ENCODE assay signal across 8 cellular contexts in genomic region chrX:20139966-20140365, GRCh38. TPM values are rescaled to one million over a fixed set of nuclear protein-coding genes. Genes with fewer than 3 reads are reported as not detected.
DNase-seq lines count a peak whose midpoint lies in the region; ATAC-seq and TF ChIP-seq lines count a peak whose summit lies in the region.

No MANE protein-coding gene starts in this region.

- peaks cover 8 to 13% of the 10 kb centered on the region in 2 donors for H3K4me1 ChIP-seq in naive thymus-derived CD4-positive, alpha-beta T cell (ENCODE audit: control insufficient read depth in 2 of 2, insufficient read depth in 2 of 2, low read length in 2 of 2)
- H3K4me1 ChIP-seq in Peyer's patch = peaks cover 0 to 13% (median 1%) of the 10 kb centered on the region in 4 donors

- H3K27me3 ChIP-seq in naive thymus-derived CD4-positive, alpha-beta T cell (ENCODE audit: control insufficient read depth in 2 of 2, insufficient read depth in 2 of 2, low read length in 2 of 2) = no peaks in the 10 kb centered on the region
- no peaks in the 10 kb centered on the region for H3K27me3 ChIP-seq in Peyer's patch

- DNase-seq in AG20443 (ENCODE audit: low spot score) (peak; percentile 20), cardiac fibroblast (ENCODE audit: low read depth in 2 of 2) (peak; percentile 37 to 74), Peyer's patch (no peak), GM10248 (ENCODE audit: extremely low spot score) (no peak)
- DNase-seq in naive thymus-derived CD4-positive, alpha-beta T cell = no peak

- peaks cover 1% of the 10 kb centered on the region for H3K36me3 Mint-ChIP-seq in IgD-negative memory B cell
- peaks cover 0 to 28% (median 9%) of the 10 kb centered on the region in 5 donors for H3K36me3 Mint-ChIP-seq in naive thymus-derived CD4-positive, alpha-beta T cell

- peaks cover 0 to 1% (median 0%) of the 10 kb centered on the region in 3 donors for H3K9me3 Mint-ChIP-seq in IgD-negative memory B cell
- no peaks in the 10 kb centered on the region for H3K9me3 Mint-ChIP-seq in naive thymus-derived CD4-positive, alpha-beta T cell

- peak overlapping the region; percentile 91 to 97 (median 94) for H3K4me3 Mint-ChIP-seq in IgD-negative memory B cell
- peak overlapping the region; percentile 80 to 96 (median 88) for H3K4me3 Mint-ChIP-seq in naive thymus-derived CD4-positive, alpha-beta T cell

- ATAC-seq in naive thymus-derived CD4-positive, alpha-beta T cell = no peak
- ATAC-seq in HG02885 (IDR thresholded peaks at IDR 0.05; ENCODE audit: poor library complexity, unreplicated experiment) (no peak), HG02973 (IDR thresholded peaks at IDR 0.05; ENCODE audit: unreplicated experiment) (no peak)

- no peaks in the 10 kb centered on the region for H3K27me3 Mint-ChIP-seq in IgD-negative memory B cell
- no peaks in the 10 kb centered on the region for H3K27me3 Mint-ChIP-seq in naive thymus-derived CD4-positive, alpha-beta T cell

- H3K27ac Mint-ChIP-seq in IgD-negative memory B cell = peak overlapping the region; percentile 16 to 96 (median 78)
- peak overlapping the region in 8 of 9 donors; percentile 68 to 97 (median 84) for H3K27ac Mint-ChIP-seq in naive thymus-derived CD4-positive, alpha-beta T cell

- H3K4me1 Mint-ChIP-seq in IgD-negative memory B cell = peaks cover 27 to 33% (median 33%) of the 10 kb centered on the region in 3 donors
- peaks cover 4 to 57% (median 38%) of the 10 kb centered on the region in 7 donors for H3K4me1 Mint-ChIP-seq in naive thymus-derived CD4-positive, alpha-beta T cell

- TF ChIP-seq POLR2A in Peyer's patch (IDR thresholded peaks at IDR 0.05) = no peak

- H3K4me3 ChIP-seq in cardiac fibroblast (replicated peaks in 1 of 2; ENCODE audit: low read depth in 2 of 2, low read length in 2 of 2) (peak overlapping the region; percentile 75 to 80), Peyer's patch (peak overlapping the region in 2 of 4 donors; percentile 76 to 88)
- peak overlapping the region; percentile 84 for H3K4me3 ChIP-seq in naive thymus-derived CD4-positive, alpha-beta T cell (ENCODE audit: low read length)

- POLR2A ChIA-PET in naive thymus-derived CD4-positive, alpha-beta T cell (lab: Charles Lee) = no interaction called here
- POLR2A ChIA-PET in GM10248 (lab: Yijun Ruan, JAX) = no interaction called here

- H3K36me3 ChIP-seq in naive thymus-derived CD4-positive, alpha-beta T cell (ENCODE audit: control insufficient read depth in 2 of 3, insufficient read depth in 3 of 3, low read length in 3 of 3) = peaks cover 0 to 27% (median 5%) of the 10 kb centered on the region in 3 experiments
- H3K36me3 ChIP-seq in Peyer's patch = no peaks in the 10 kb centered on the region

- TF ChIP-seq CTCF in cardiac fibroblast (IDR thresholded peaks at IDR 0.05; ENCODE audit: low read depth, low read length) (no peak), Peyer's patch (IDR thresholded peaks at IDR 0.05) (no peak), GM10248 (IDR thresholded peaks at IDR 0.05; ENCODE audit: control extremely low read depth, extremely low read depth, low read depth, missing control alignments) (no peak)

- intact Hi-C loops in naive thymus-derived CD4-positive, alpha-beta T cell (cut with micrococcal nuclease) = loop anchor here (2.0 to 10.0 kb wide), 10 partner anchors 127 to 1699 kb away; partner anchors contain the start of genes BCLAF3 (in 1 of the 2), MBTPS2 (in 1 of the 2), PDHA1 (in 1 of the 2) and PHKA2 (in 1 of the 2)

- CTCF ChIA-PET in naive thymus-derived CD4-positive, alpha-beta T cell (lab: Charles Lee) = interaction anchor here (1.3 kb wide), 1 partner anchor 15 kb away, joined by 3 read pairs; no protein-coding TSS in a partner anchor
- CTCF ChIA-PET in GM10248 (lab: Yijun Ruan, JAX) = no interaction called here

- no peaks in the 10 kb centered on the region for H3K9me3 ChIP-seq in naive thymus-derived CD4-positive, alpha-beta T cell (ENCODE audit: control insufficient read depth in 2 of 3, low read length in 3 of 3)
- no peaks in the 10 kb centered on the region for H3K9me3 ChIP-seq in Peyer's patch

- H3K27ac ChIP-seq in naive thymus-derived CD4-positive, alpha-beta T cell (ENCODE audit: low read depth, low read length) = peak overlapping the region; percentile 93
- H3K27ac ChIP-seq in Peyer's patch = no peak overlapping the region

RNA-seq across cellular contexts. Expression of gene EIF1AX, which starts 1.7 kb away (rescaled TPM):
- 89.0 TPM for polyA plus RNA-seq in IgD-negative memory B cell
- total RNA-seq in naive thymus-derived CD4-positive, alpha-beta T cell = 10 to 100 TPM; 40.2 to 67.5 (median 51.6) TPM
- polyA plus RNA-seq in naive thymus-derived CD4-positive, alpha-beta T cell = 100 to 1,000 TPM in 1 of 2 donors, 10 to 100 TPM in 1; 94.4 to 133 TPM
- total RNA-seq in Peyer's patch = 10 to 100 TPM; 20.8 to 30.5 (median 27.9) TPM

RNA-seq across cellular contexts. Expression of gene MAP7D2, which starts 23.3 kb away (rescaled TPM):
- 0.23 TPM for polyA plus RNA-seq in IgD-negative memory B cell
- total RNA-seq in naive thymus-derived CD4-positive, alpha-beta T cell = under 1 TPM in 4 of 5 experiments, not detected in 1; 0.13 to 0.22 (median 0.16) TPM
- polyA plus RNA-seq in naive thymus-derived CD4-positive, alpha-beta T cell = under 1 TPM in 1 of 2 donors, not detected in 1; 0.14 TPM
- total RNA-seq in Peyer's patch = 1 to 10 TPM; 1.3 to 5.3 (median 2.9) TPM

Comparison
In these comparisons a context has a peak if more than half of its experiments do, and no peak if none do; other contexts are left out.
1. DNase-seq: peak in AG20443 (single experiment) and cardiac fibroblast (2 of 2); none in naive thymus-derived CD4-positive, alpha-beta T cell (0 of 9), Peyer's patch (0 of 3) and GM10248 (single experiment).